In genomic region chr15:93997071-93997658, GRCh38 we compare ENCODE assay signal across 9 cellular contexts.
A peak's percentile ranks its signal among the peaks of the same experiment; 100 is the strongest.
DNase-seq lines count a peak whose midpoint lies in the region; ATAC-seq and TF ChIP-seq lines count a peak whose summit lies in the region.
"Had no signal": no experiment of that assay in that cellular context is flagged by ENCODE, and none has a peak within 500 bp of the region (broad histone marks: within the 10 kb centered on the region; RNA-seq: fewer than 3 reads in every experiment).

No MANE protein-coding gene starts in this region.

- no peaks in the 10 kb centered on the region for H3K27me3 Mint-ChIP-seq in neural progenitor cell (ENCODE audit: insufficient read depth, low read depth)

- no peaks in the 10 kb centered on the region for H3K27me3 ChIP-seq in Karpas-422 (ENCODE audit: low read length)
- peaks cover 2% of the 10 kb centered on the region for H3K27me3 ChIP-seq in mammary epithelial cell (ENCODE audit: insufficient read depth, low read length)
- no peaks in the 10 kb centered on the region for H3K27me3 ChIP-seq in neural progenitor cell

- H3K27ac Mint-ChIP-seq in neural progenitor cell = no peak overlapping the region

- peak; percentile 8 for DNase-seq in G401 (ENCODE audit: low spot score)
- peak; percentile 51 for DNase-seq in Karpas-422
- DNase-seq in mammary epithelial cell = peak; percentile 11
- peak; percentile 21 for DNase-seq in neural progenitor cell (ENCODE audit: low spot score)
- no peak for DNase-seq in NCI-H2107 (lab: John Stamatoyannopoulos, UW)
- DNase-seq in NCI-H2196 treated with DMSO at 0.1 percent for 48 hours (lab: John Stamatoyannopoulos, UW; ENCODE audit: unreplicated experiment) = no peak

- no peak overlapping the region for H3K4me3 Mint-ChIP-seq in neural progenitor cell

- H3K4me1 ChIP-seq in Karpas-422 (ENCODE audit: low read length) (no peaks in the 10 kb centered on the region), mammary epithelial cell (ENCODE audit: insufficient read depth, low read length) (no peaks in the 10 kb centered on the region), neural progenitor cell (peaks cover 23% of the 10 kb centered on the region)

- intact Hi-C loops in mammary epithelial cell (cut with micrococcal nuclease) = loop anchor here (1.0 to 10.0 kb wide), 4 partner anchors 123 to 1202 kb away; partner anchors contain the start of gene RGMA

- ATAC-seq in HG02973 (IDR thresholded peaks at IDR 0.05; ENCODE audit: unreplicated experiment) (no peak), HG02885 (IDR thresholded peaks at IDR 0.05; ENCODE audit: poor library complexity, unreplicated experiment) (no peak)

- in situ Hi-C loops in G401 (cut with HindIII; ENCODE audit: low sequenced_read_pairs) (no loop called here), mammary epithelial cell (cut with MboI; ENCODE audit: low sequenced_read_pairs in 2 of 2) (loop anchor here (10.0 to 25.0 kb wide), 4 partner anchors 118 to 960 kb away; partner anchors contain the start of gene RGMA (in 1 of the 2))

- H3K27ac ChIP-seq in Karpas-422 (ENCODE audit: low read length) (no peak overlapping the region), mammary epithelial cell (ENCODE audit: insufficient read depth, low read depth, low read length) (no peak overlapping the region), neural progenitor cell (no peak overlapping the region)
- H3K27ac ChIP-seq: SK-N-MC had no signal

- H3K9ac ChIP-seq in Karpas-422 (ENCODE audit: low read length) (no peak overlapping the region), mammary epithelial cell (ENCODE audit: insufficient read depth, low read length) (no peak overlapping the region), neural progenitor cell (no peak overlapping the region)

- CTCF ChIA-PET in mammary epithelial cell (lab: Charles Lee; ENCODE audit: low non-redundant PET) = interaction anchor here (0.5 to 1.0 kb wide), 2 partner anchors 122 to 123 kb away, joined by 4 to 5 read pairs; no protein-coding TSS in a partner anchor

- H3K9me3 ChIP-seq in Karpas-422 (ENCODE audit: low read length) (no peaks in the 10 kb centered on the region), mammary epithelial cell (replicated peaks; ENCODE audit: insufficient read depth, low read length) (no peaks in the 10 kb centered on the region), neural progenitor cell (ENCODE audit: low read depth) (no peaks in the 10 kb centered on the region)

- H3K36me3 Mint-ChIP-seq in neural progenitor cell = no peaks in the 10 kb centered on the region

- H3F3A ChIP-seq in neural progenitor cell (ENCODE audit: low read depth) = peaks cover 5% of the 10 kb centered on the region

- H3K79me2 ChIP-seq in Karpas-422 (ENCODE audit: low read length) (no peaks in the 10 kb centered on the region), mammary epithelial cell (ENCODE audit: insufficient read depth, low read length) (no peaks in the 10 kb centered on the region), neural progenitor cell (ENCODE audit: low read depth) (no peaks in the 10 kb centered on the region)

- H3K4me1 Mint-ChIP-seq in neural progenitor cell = peaks cover 7% of the 10 kb centered on the region

- 53% methylated on average over 6 of the region's 6 CpGs for WGBS in mammary epithelial cell (ENCODE audit: low coverage, missing lambda C conversion rate)

- TF ChIP-seq CTCF in mammary epithelial cell (conservative IDR thresholded peaks at IDR 0.05 in 1 of 2, IDR thresholded peaks at IDR 0.05 in 1 of 2; ENCODE audit: extremely low read depth in 1 of 2, insufficient read depth in 1 of 2, low read depth in 1 of 2, low read length in 2 of 2) (peak; percentile 74 to 85), neural progenitor cell (IDR thresholded peaks at IDR 0.05) (peak; percentile 78)

- H4K20me1 ChIP-seq in Karpas-422 (ENCODE audit: insufficient read depth, low read depth, low read length) (no peaks in the 10 kb centered on the region), mammary epithelial cell (ENCODE audit: insufficient read depth, low read length) (no peaks in the 10 kb centered on the region), neural progenitor cell (ENCODE audit: low read depth) (no peaks in the 10 kb centered on the region)

- no peaks in the 10 kb centered on the region for H3K36me3 ChIP-seq in Karpas-422 (ENCODE audit: insufficient read depth, low read length)
- no peaks in the 10 kb centered on the region for H3K36me3 ChIP-seq in mammary epithelial cell (ENCODE audit: insufficient read depth, low read length)
- H3K36me3 ChIP-seq in neural progenitor cell = no peaks in the 10 kb centered on the region

- no TSS peak for BruUV-seq in mammary epithelial cell (replicated peaks; lab: Mats Ljungman, UMichigan)

- H3K9me2 ChIP-seq in Karpas-422 (replicated peaks; ENCODE audit: insufficient read depth, low read length) = no peaks in the 10 kb centered on the region

- no peaks in the 10 kb centered on the region for H3K9me3 Mint-ChIP-seq in neural progenitor cell

- dilution Hi-C loops in mammary epithelial cell (cut with HindIII; ENCODE audit: low sequenced_read_pairs) = no loop called here

- H3K4me2 ChIP-seq in Karpas-422 (ENCODE audit: low read depth, low read length, poor library complexity, severe bottlenecking) (no peak overlapping the region), mammary epithelial cell (ENCODE audit: insufficient read depth, low read depth, low read length) (no peak overlapping the region), neural progenitor cell (no peak overlapping the region)

- H3K4me3 ChIP-seq in Karpas-422 (ENCODE audit: low read length) (no peak overlapping the region), mammary epithelial cell (replicated peaks in 1 of 3; ENCODE audit: insufficient read depth in 1 of 3, low read depth in 2 of 3, low read length in 3 of 3) (no peak overlapping the region), neural progenitor cell (no peak overlapping the region)
- H3K4me3 ChIP-seq: SK-N-MC had no signal

- no peak overlapping the region for H2AFZ ChIP-seq in Karpas-422 (ENCODE audit: low read length)
- H2AFZ ChIP-seq in mammary epithelial cell (ENCODE audit: low read depth, low read length) = no peak overlapping the region
- no peak overlapping the region for H2AFZ ChIP-seq in neural progenitor cell (replicated peaks)

Comparison
In these comparisons a context has a peak if more than half of its experiments do, and no peak if none do; other contexts are left out.
1. DNase-seq: peak in G401 (single experiment), Karpas-422 (single experiment), mammary epithelial cell (single experiment) and neural progenitor cell (single experiment); none in NCI-H2107 (single experiment) and NCI-H2196 treated with DMSO at 0.1 percent for 48 hours (single experiment).